8 cellular contexts compared by ENCODE assay signal in the genomic region with DNA sequence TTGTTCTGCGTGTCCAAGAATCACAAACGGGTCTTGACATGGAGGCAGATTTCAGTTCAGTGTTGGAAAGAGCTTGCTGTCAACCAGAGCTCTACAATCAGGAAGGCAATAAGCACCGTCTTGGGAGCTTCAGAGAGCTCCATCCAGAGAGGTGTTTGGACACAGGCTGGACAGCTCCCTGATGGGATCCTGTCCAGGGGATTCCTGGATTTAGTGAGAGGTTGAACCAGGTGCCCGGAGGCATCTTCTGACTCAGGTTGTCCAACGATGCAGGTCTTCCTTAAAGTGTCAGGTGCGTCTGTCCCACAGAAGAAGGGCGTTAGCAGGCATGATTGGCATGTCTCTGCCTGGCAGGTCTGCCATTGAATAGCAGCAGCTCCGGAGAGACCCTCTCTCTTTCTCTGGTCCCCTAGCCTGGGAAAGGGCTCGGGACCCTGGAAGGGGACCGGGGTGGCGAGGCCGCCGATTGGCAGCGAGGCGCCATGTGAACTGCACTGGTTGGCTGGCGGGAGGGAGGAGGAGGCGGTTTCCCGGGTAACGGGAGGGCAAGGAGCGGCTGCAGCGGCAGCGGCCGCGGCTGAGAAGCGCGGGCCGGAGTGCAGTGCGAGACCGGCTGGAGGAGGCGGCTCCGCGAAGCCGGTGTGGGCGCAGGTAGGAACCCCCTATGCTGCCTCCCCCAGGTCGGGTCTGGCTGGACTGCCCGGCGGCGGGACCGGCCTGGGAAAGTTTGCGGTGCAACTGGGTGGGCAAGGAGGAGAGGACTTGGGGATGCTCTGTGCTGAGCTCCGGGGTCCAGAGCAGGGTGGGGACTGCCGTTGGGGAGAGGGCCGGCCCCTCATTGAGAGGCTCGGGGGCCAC.
DNase-seq lines count a peak whose midpoint lies in the region; ATAC-seq and TF ChIP-seq lines count a peak whose summit lies in the region.

No MANE protein-coding gene starts in this region.

- POLR2A ChIA-PET in Panc1 (lab: Charles Lee) = no interaction called here

- H3K27ac ChIP-seq in Panc1 (ENCODE audit: low read length) (no peak overlapping the region), brain microvascular endothelial cell (no peak overlapping the region)

- DNase-seq in GM06990 (ENCODE audit: extremely low read depth, insufficient read length) (peak; percentile 58), Panc1 (ENCODE audit: low read depth, low spot score) (no peak), globus pallidus (ENCODE audit: low spot score) (peak; percentile 70), posterior cingulate gyrus (peak; percentile 71 to 98 (median 80)), GOT3 (lab: John Stamatoyannopoulos, UW) (no peak), brain microvascular endothelial cell (no peak)
- no peak for DNase-seq in stimulated activated CD8-positive, alpha-beta memory T cell treated with anti-CD3 and anti-CD28 coated beads, Interleukin-4, amount 100 ng/mL, for 48 hours

- CTCF ChIA-PET in Panc1 (lab: Charles Lee) = no interaction called here

- H3K4me3 ChIP-seq in GM06990 (replicated peaks; ENCODE audit: low read depth, low read length) (peak overlapping the region; percentile 56), Panc1 (ENCODE audit: low read depth in 2 of 2, low read length in 2 of 2) (peak overlapping the region in 1 of 2 experiments; percentile 32; a peak in 1 of 4 replicates), brain microvascular endothelial cell (ENCODE audit: low read depth, low read length) (no peak overlapping the region)

- H3K27me3 ChIP-seq in GM06990 (replicated peaks; ENCODE audit: control insufficient read depth, insufficient read depth, low read length) (no peaks in the 10 kb centered on the region; the same call in none of the 2 replicates), Panc1 (ENCODE audit: control insufficient read depth, insufficient read depth, low read length) (peaks cover 62% of the 10 kb centered on the region), brain microvascular endothelial cell (replicated peaks) (peaks cover 63% of the 10 kb centered on the region)

- in situ Hi-C loops in Panc1 (cut with HindIII; ENCODE audit: low pct_unique_long_range_greater_than_20kb, low sequenced_read_pairs) = no loop called here
- in situ Hi-C loops in brain microvascular endothelial cell (cut with HindIII; ENCODE audit: low pct_ligation_motif_present, low sequenced_read_pairs) = no loop called here

- intact Hi-C loops in Panc1 (cut with micrococcal nuclease; ENCODE audit: unreplicated experiment) = no loop called here
- intact Hi-C loops in posterior cingulate gyrus (cut with DNase I) = loop anchor here (5.0 kb wide), 1 partner anchor 207 kb away; no protein-coding TSS in a partner anchor

- ATAC-seq in HG02798 (IDR thresholded peaks at IDR 0.05; ENCODE audit: poor library complexity, unreplicated experiment) (peak; percentile 61), Panc1 (peak; percentile 48)

- BruUV-seq in Panc1 (replicated peaks; lab: Mats Ljungman, UMichigan) = no TSS peak

- TF ChIP-seq CTCF in GM06990 (IDR thresholded peaks at IDR 0.05; ENCODE audit: insufficient read depth, low read length, poor library complexity, severe bottlenecking) (no peak), Panc1 (IDR thresholded peaks at IDR 0.05) (no peak), brain microvascular endothelial cell (IDR thresholded peaks at IDR 0.05; ENCODE audit: low read depth, low read length, missing control alignments) (no peak)

- no peaks in the 10 kb centered on the region for H3K36me3 ChIP-seq in GM06990 (ENCODE audit: control insufficient read depth, insufficient read depth, low read length)
- H3K36me3 ChIP-seq in Panc1 (ENCODE audit: control insufficient read depth, insufficient read depth, low read length) = no peaks in the 10 kb centered on the region
- H3K36me3 ChIP-seq in brain microvascular endothelial cell (replicated peaks) = no peaks in the 10 kb centered on the region

- no peaks in the 10 kb centered on the region for H3K4me1 ChIP-seq in Panc1 (ENCODE audit: control insufficient read depth, insufficient read depth, low read length)

- no peaks in the 10 kb centered on the region for H3K9me3 ChIP-seq in Panc1 (ENCODE audit: control insufficient read depth, insufficient read depth, low read depth, low read length)

Comparison
In these comparisons a context has a peak if more than half of its experiments do, and no peak if none do; other contexts are left out.
1. DNase-seq: peak in GM06990 (single experiment), globus pallidus (single experiment) and posterior cingulate gyrus (10 of 10); none in Panc1 (single experiment), GOT3 (single experiment), stimulated activated CD8-positive, alpha-beta memory T cell treated with anti-CD3 and anti-CD28 coated beads, Interleukin-4, amount 100 ng/mL, for 48 hours (single experiment) and brain microvascular endothelial cell (single experiment).